In genomic region chr2:67108231-67108630, GRCh38 we compare ENCODE assay signal across 25 cellular contexts.
DNase-seq lines count a peak whose midpoint lies in the region; ATAC-seq lines count a peak whose summit lies in the region.
"Had no signal": no experiment of that assay in that cellular context is flagged by ENCODE, and none has a peak within 500 bp of the region (broad histone marks: within the 10 kb centered on the region; RNA-seq: fewer than 3 reads in every experiment).

No MANE protein-coding gene starts in this region.

- no peak for ATAC-seq in HG02763 (IDR thresholded peaks at IDR 0.05; ENCODE audit: unreplicated experiment)
- ATAC-seq: activated CD4-positive, CD25-positive, alpha-beta regulatory T cell treated with anti-CD3 and anti-CD28 coated beads, Interleukin-2, amount 50 U/mL, for 24 hours; esophagus mucosa; naive thymus-derived CD4-positive, alpha-beta T cell; Panc1; right lobe of liver; SK-N-SH treated with all-trans-retinoic acid at 6 μM for 48 hours had no signal

- DNase-seq in NCI-H2196 (lab: John Stamatoyannopoulos, UW; ENCODE audit: unreplicated experiment) (peak; percentile 22), NCI-H2196 treated with DMSO at 0.1 percent for 48 hours (lab: John Stamatoyannopoulos, UW; ENCODE audit: unreplicated experiment) (no peak), NCI-H1930 (lab: John Stamatoyannopoulos, UW) (peak; percentile 2 to 57), NCI-H748 (lab: John Stamatoyannopoulos, UW; ENCODE audit: unreplicated experiment) (peak; percentile 82), kidney tubule cell (ENCODE audit: low spot score) (peak; percentile 2)
- DNase-seq in activated CD4-positive, alpha-beta T cell treated with anti-CD3 and anti-CD28 coated beads, Interleukin-2, amount 50 U/mL, for 1 hour: no peak
- no peak for DNase-seq in stimulated activated CD4-positive, alpha-beta T cell treated with anti-CD3 and anti-CD28 coated beads, Interleukin-4, amount 100 ng/mL, for 1 hour
- DNase-seq: activated CD8-positive, alpha-beta memory T cell treated with anti-CD3 and anti-CD28 coated beads for 24 hours; activated naive CD4-positive, alpha-beta T cell treated with anti-CD3 and anti-CD28 coated beads for 36 hours; activated T-cell treated with anti-CD3 and anti-CD28 coated beads, Interleukin-2, amount 50 U/mL, for 48 hours; amygdala; Caco-2; central memory CD4-positive, alpha-beta T cell; GDM1; kidney glomerular epithelial cell; mesendoderm; naive thymus-derived CD4-positive, alpha-beta T cell; NCI-H1092 treated with DMSO at 0.1 percent for 48 hours; right lobe of liver; T-helper 9 cell had no signal

Comparison
In these comparisons a context has a peak if more than half of its experiments do, and no peak if none do; other contexts are left out.
1. DNase-seq: peak in NCI-H2196 (single experiment), NCI-H1930 (2 of 2), NCI-H748 (single experiment) and kidney tubule cell (single experiment); none in NCI-H2196 treated with DMSO at 0.1 percent for 48 hours (single experiment), activated CD4-positive, alpha-beta T cell treated with anti-CD3 and anti-CD28 coated beads, Interleukin-2, amount 50 U/mL, for 1 hour (single experiment) and stimulated activated CD4-positive, alpha-beta T cell treated with anti-CD3 and anti-CD28 coated beads, Interleukin-4, amount 100 ng/mL, for 1 hour (single experiment).